In the genomic region with DNA sequence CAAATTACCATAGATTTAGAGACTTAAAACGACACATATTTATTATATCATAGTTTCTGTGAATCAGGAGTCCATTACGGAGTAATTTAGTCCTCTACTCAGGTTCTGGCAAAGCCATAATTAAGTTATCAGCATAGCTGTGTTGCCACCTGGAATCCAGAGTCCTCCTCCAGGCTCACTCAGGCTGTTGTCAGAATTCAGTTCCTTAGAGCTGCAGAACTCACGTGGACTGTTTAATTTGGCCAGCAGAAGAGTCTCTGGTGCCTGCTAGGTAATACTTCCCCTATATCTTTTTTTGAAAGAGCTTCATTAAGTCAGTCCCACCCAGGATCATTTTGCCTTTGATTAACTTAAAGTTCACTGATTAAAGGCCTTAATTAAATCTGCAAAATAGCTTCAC, we compare ENCODE assay signal across 34 cellular contexts.
"Had no signal": no experiment of that assay in that cellular context is flagged by ENCODE, and none has a peak within 500 bp of the region (broad histone marks: within the 10 kb centered on the region; RNA-seq: fewer than 3 reads in every experiment).

No MANE protein-coding gene starts in this region.

- H3K27me3 ChIP-seq: MG63 had no signal

- H3K9me3 ChIP-seq: MG63 had no signal

- H3K27ac ChIP-seq: KMS-11 had no signal

- H3K9ac ChIP-seq: KMS-11 had no signal

- DNase-seq: Karpas-422, Kasumi-1, KG1, MG63, MM.1S, MV-4-11, NCI-H1048, NCI-H1092, NCI-H1092 treated with DMSO at 0.1 percent for 48 hours, NCI-H1105, NCI-H1105 treated with DMSO at 0.1 percent for 48 hours, NCI-H1417 treated with DMSO at 0.1 percent for 48 hours, NCI-H1436, NCI-H1436 treated with DMSO at 0.1 percent for 48 hours, NCI-H146, NCI-H1694, NCI-H1694 treated with DMSO at 0.1 percent for 48 hours, NCI-H187, NCI-H187 treated with DMSO at 0.1 percent for 48 hours, NCI-H1930, NCI-H2029, NCI-H2029 treated with DMSO at 0.1 percent for 48 hours, NCI-H2081, NCI-H2081 treated with DMSO at 0.1 percent for 48 hours, NCI-H2107, NCI-H2171, NCI-H2171 treated with DMSO at 0.1 percent for 48 hours, NCI-H2227 treated with DMSO at 0.1 percent for 48 hours, NCI-H226, NCI-H345, NCI-H446, NCI-H446 treated with DMSO at 0.1 percent for 48 hours, NCI-H510A had no signal

- H3K4me2 ChIP-seq: KMS-11 had no signal

- H3K4me3 ChIP-seq: MG63 had no signal

- H3K36me3 ChIP-seq: MG63 had no signal
